Comparison of ENCODE assay signal across 10 cellular contexts in the genomic region with DNA sequence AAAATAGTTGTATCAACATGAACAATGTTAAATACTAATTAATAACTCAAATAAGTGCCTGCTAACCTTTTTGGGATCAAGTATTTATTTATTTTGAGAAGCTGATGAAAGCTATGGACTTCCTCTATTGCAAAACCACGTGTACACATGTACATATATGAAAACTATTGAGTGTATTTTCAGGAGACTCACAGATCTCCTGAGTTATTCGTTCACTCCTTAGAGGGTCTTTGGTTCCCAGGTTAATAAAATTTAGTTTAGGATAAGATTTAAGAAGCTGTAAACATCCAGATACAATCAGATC.
A peak's percentile ranks its signal among the peaks of the same experiment; 100 is the strongest.
DNase-seq lines count a peak whose midpoint lies in the region; ATAC-seq and TF ChIP-seq lines count a peak whose summit lies in the region.
"Had no signal": no experiment of that assay in that cellular context is flagged by ENCODE, and none has a peak within 500 bp of the region (broad histone marks: within the 10 kb centered on the region; RNA-seq: fewer than 3 reads in every experiment).

No MANE protein-coding gene starts in this region.

- in situ Hi-C loops in mammary epithelial cell (cut with MboI; ENCODE audit: low sequenced_read_pairs in 2 of 2): no loop called here

- H2AFZ ChIP-seq in mammary epithelial cell (ENCODE audit: low read depth, low read length): no peak overlapping the region

- peak; percentile 40 for ATAC-seq in HG03064 (IDR thresholded peaks at IDR 0.05; ENCODE audit: low read depth, unreplicated experiment)
- peak; percentile 11 for ATAC-seq in stimulated activated effector memory CD8-positive, alpha-beta T cell treated with anti-CD3 and anti-CD28 coated beads, Interleukin-12 subunit alpha, Interleukin-12 subunit beta, amount 100 ng/mL, for 72 hours
- ATAC-seq in esophagus mucosa: no peak

- H3K4me3 ChIP-seq in mammary epithelial cell (replicated peaks in 1 of 3; ENCODE audit: insufficient read depth in 1 of 3, low read depth in 2 of 3, low read length in 3 of 3): no peak overlapping the region
- no peak overlapping the region for H3K4me3 ChIP-seq in MG63
- H3K4me3 ChIP-seq: BLaER1, stomach had no signal

- DNase-seq in MCF 10A (ENCODE audit: unreplicated experiment): no peak
- DNase-seq in mammary epithelial cell: no peak
- peak; percentile 87 for DNase-seq in SKM-1 treated with dmso at 0.1 percent for 144 hours (lab: John Stamatoyannopoulos, UW; ENCODE audit: unreplicated experiment)
- no peak for DNase-seq in stimulated activated effector memory CD8-positive, alpha-beta T cell treated with anti-CD3 and anti-CD28 coated beads, Interleukin-12 subunit alpha, Interleukin-12 subunit beta, amount 100 ng/mL, for 72 hours (ENCODE audit: low spot score in 2 of 2)
- DNase-seq in UCSD-AML1 (lab: John Stamatoyannopoulos, UW; ENCODE audit: unreplicated experiment): no peak
- no peak for DNase-seq in MG63

- no peaks in the 10 kb centered on the region for H3K4me1 ChIP-seq in mammary epithelial cell (ENCODE audit: insufficient read depth, low read length)
- H3K4me1 ChIP-seq: BLaER1, stomach had no signal

- H3K9me3 Mint-ChIP-seq in MCF 10A (ENCODE audit: unreplicated experiment): peaks cover 11% of the 10 kb centered on the region
- H3K9me3 Mint-ChIP-seq in stimulated activated effector memory CD8-positive, alpha-beta T cell treated with anti-CD3 and anti-CD28 coated beads, Interleukin-12 subunit alpha, Interleukin-12 subunit beta, amount 100 ng/mL, for 72 hours: peaks cover 6% of the 10 kb centered on the region

- H4K20me1 ChIP-seq in mammary epithelial cell (ENCODE audit: insufficient read depth, low read length): no peaks in the 10 kb centered on the region
- H4K20me1 ChIP-seq: BLaER1 had no signal

- CTCF ChIA-PET in MCF 10A (lab: Yijun Ruan, JAX) (interaction anchor here (0.6 to 3.7 kb wide), 70 partner anchors 10 to 1620 kb away, joined by 3 to 60 read pairs (median 4); partner anchors contain the start of gene SIPA1L2), mammary epithelial cell (lab: Charles Lee; ENCODE audit: low non-redundant PET) (interaction anchor here (0.6 to 1.4 kb wide), 4 partner anchors 16 to 873 kb away, joined by 3 to 9 read pairs (median 4); partner anchors contain the start of gene SIPA1L2)

- H3K4me3 Mint-ChIP-seq in MCF 10A (ENCODE audit: unreplicated experiment): no peak overlapping the region
- H3K4me3 Mint-ChIP-seq in stimulated activated effector memory CD8-positive, alpha-beta T cell treated with anti-CD3 and anti-CD28 coated beads, Interleukin-12 subunit alpha, Interleukin-12 subunit beta, amount 100 ng/mL, for 72 hours: no peak overlapping the region

- H3K9me3 ChIP-seq in mammary epithelial cell (replicated peaks; ENCODE audit: insufficient read depth, low read length) (no peaks in the 10 kb centered on the region), MG63 (peaks cover 2% of the 10 kb centered on the region; the same call in 1 of the 2 replicates)

- H3K4me2 ChIP-seq in mammary epithelial cell (ENCODE audit: insufficient read depth, low read depth, low read length): no peak overlapping the region
- H3K4me2 ChIP-seq: BLaER1 had no signal

- no peak overlapping the region for H3K27ac ChIP-seq in mammary epithelial cell (ENCODE audit: insufficient read depth, low read depth, low read length)
- H3K27ac ChIP-seq: BLaER1, stomach had no signal

- H3K9ac ChIP-seq in mammary epithelial cell (ENCODE audit: insufficient read depth, low read length): no peak overlapping the region
- H3K9ac ChIP-seq: BLaER1 had no signal

- POLR2A ChIA-PET in MCF 10A (lab: Yijun Ruan, JAX): interaction anchor here (0.6 to 2.1 kb wide), 18 partner anchors 8 to 872 kb away, joined by 3 to 11 read pairs (median 4); partner anchors contain the start of gene SIPA1L2

- no peak for TF ChIP-seq CTCF in MCF 10A (IDR thresholded peaks at IDR 0.05; ENCODE audit: unreplicated experiment)
- TF ChIP-seq CTCF in mammary epithelial cell (conservative IDR thresholded peaks at IDR 0.05 in 1 of 2, IDR thresholded peaks at IDR 0.05 in 1 of 2; ENCODE audit: extremely low read depth in 1 of 2, insufficient read depth in 1 of 2, low read depth in 1 of 2, low read length in 2 of 2): no peak

- no peaks in the 10 kb centered on the region for H3K4me1 Mint-ChIP-seq in MCF 10A (ENCODE audit: insufficient read depth, unreplicated experiment)
- H3K4me1 Mint-ChIP-seq in stimulated activated effector memory CD8-positive, alpha-beta T cell treated with anti-CD3 and anti-CD28 coated beads, Interleukin-12 subunit alpha, Interleukin-12 subunit beta, amount 100 ng/mL, for 72 hours: no peaks in the 10 kb centered on the region

- intact Hi-C loops in MCF 10A (cut with micrococcal nuclease) (loop anchor here (1.0 to 10.0 kb wide), 7 partner anchors 49 to 873 kb away; partner anchors contain the start of gene SIPA1L2), mammary epithelial cell (cut with micrococcal nuclease) (loop anchor here (1.0 to 10.0 kb wide), 4 partner anchors 16 to 870 kb away; no protein-coding TSS in a partner anchor)

- WGBS in mammary epithelial cell (ENCODE audit: low coverage, missing lambda C conversion rate): 56% methylated on average over 2 of the region's 2 CpGs

- no peaks in the 10 kb centered on the region for H3K27me3 Mint-ChIP-seq in MCF 10A (ENCODE audit: insufficient read depth, unreplicated experiment)

- no peaks in the 10 kb centered on the region for H3K36me3 Mint-ChIP-seq in MCF 10A (ENCODE audit: insufficient read depth, unreplicated experiment)
- no peaks in the 10 kb centered on the region for H3K36me3 Mint-ChIP-seq in stimulated activated effector memory CD8-positive, alpha-beta T cell treated with anti-CD3 and anti-CD28 coated beads, Interleukin-12 subunit alpha, Interleukin-12 subunit beta, amount 100 ng/mL, for 72 hours

- H3K36me3 ChIP-seq in mammary epithelial cell (ENCODE audit: insufficient read depth, low read length): no peaks in the 10 kb centered on the region
- H3K36me3 ChIP-seq in MG63: no peaks in the 10 kb centered on the region

- dilution Hi-C loops in mammary epithelial cell (cut with HindIII; ENCODE audit: low sequenced_read_pairs): no loop called here

- BruUV-seq in MCF 10A (replicated peaks; lab: Mats Ljungman, UMichigan) (no TSS peak), mammary epithelial cell (replicated peaks; lab: Mats Ljungman, UMichigan) (no TSS peak)

- H3K27me3 ChIP-seq in mammary epithelial cell (ENCODE audit: insufficient read depth, low read length) (peaks cover 2% of the 10 kb centered on the region), MG63 (no peaks in the 10 kb centered on the region)
- H3K27me3 ChIP-seq: BLaER1, stomach had no signal

- H3K27ac Mint-ChIP-seq in MCF 10A (ENCODE audit: low read depth, unreplicated experiment): peak overlapping the region; percentile 57
- H3K27ac Mint-ChIP-seq in stimulated activated effector memory CD8-positive, alpha-beta T cell treated with anti-CD3 and anti-CD28 coated beads, Interleukin-12 subunit alpha, Interleukin-12 subunit beta, amount 100 ng/mL, for 72 hours: no peak overlapping the region

- no peaks in the 10 kb centered on the region for H3K79me2 ChIP-seq in mammary epithelial cell (ENCODE audit: insufficient read depth, low read length)
